In the genomic region with DNA sequence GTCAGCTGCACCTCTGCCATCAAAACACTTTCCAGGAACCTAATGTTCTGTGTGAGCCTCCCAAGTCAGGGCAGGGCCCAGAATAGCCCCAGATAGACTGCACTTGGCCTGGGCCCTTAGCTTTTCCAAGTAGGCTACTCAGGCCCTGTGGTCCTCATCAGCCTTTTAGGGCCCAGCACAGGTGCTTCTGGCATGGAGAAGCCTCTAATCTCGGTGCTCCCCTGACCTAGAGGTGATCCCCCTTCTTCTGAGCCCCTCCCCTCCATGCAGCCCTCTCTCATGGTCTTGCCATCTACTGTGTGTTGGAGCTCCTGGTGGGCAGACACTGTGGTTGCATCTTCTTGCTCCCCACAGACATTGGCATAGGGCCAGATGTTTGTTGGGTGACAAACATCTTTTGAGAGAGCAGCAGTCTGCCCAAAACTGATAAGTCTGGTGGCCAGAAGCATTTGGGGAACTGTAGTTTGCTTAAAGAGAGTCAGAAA, we compare ENCODE assay signal across 18 cellular contexts. TPM values are rescaled to one million over a fixed set of nuclear protein-coding genes. Genes with fewer than 3 reads are reported as not detected.
DNase-seq lines count a peak whose midpoint lies in the region; ATAC-seq and TF ChIP-seq lines count a peak whose summit lies in the region.
"Had no signal": no experiment of that assay in that cellular context is flagged by ENCODE, and none has a peak within 500 bp of the region (broad histone marks: within the 10 kb centered on the region; RNA-seq: fewer than 3 reads in every experiment).

No MANE protein-coding gene starts in this region.

- no peaks in the 10 kb centered on the region for H3K79me2 ChIP-seq in MM.1S (ENCODE audit: low read length)

- no peak for ATAC-seq in GM21825 (IDR thresholded peaks at IDR 0.05; ENCODE audit: unreplicated experiment)
- ATAC-seq: effector memory CD8-positive, alpha-beta T cell; left lobe of liver had no signal

- peaks cover 11% of the 10 kb centered on the region for H3K4me1 ChIP-seq in A673 (ENCODE audit: insufficient read depth, low read length, poor library complexity, severe bottlenecking)
- no peaks in the 10 kb centered on the region for H3K4me1 ChIP-seq in MM.1S (ENCODE audit: low read length)

- no TSS peak for BruUV-seq in A673 (replicated peaks; lab: Mats Ljungman, UMichigan)

- H4K20me1 ChIP-seq in MM.1S (ENCODE audit: insufficient read depth, low read length): no peaks in the 10 kb centered on the region
- H4K20me1 ChIP-seq: BLaER1 had no signal

- peak; percentile 34 for DNase-seq in A673 (ENCODE audit: low spot score)
- peak; percentile 74 for DNase-seq in COR-L47 (lab: John Stamatoyannopoulos, UW)
- DNase-seq in RPMI7951 (ENCODE audit: low read depth): peak; percentile 7
- peak; percentile 12 for DNase-seq in fibroblast of mammary gland (ENCODE audit: low read depth)
- DNase-seq in MM.1S: no peak
- DNase-seq in H4 (ENCODE audit: low spot score): no peak
- DNase-seq: amniotic stem cell; effector memory CD8-positive, alpha-beta T cell; HFFc6; NCI-H1436 treated with DMSO at 0.1 percent for 48 hours; ovary; PC-9; stimulated activated CD4-positive, alpha-beta T cell treated with anti-CD3 and anti-CD28 coated beads, Interleukin-4, amount 100 ng/mL, for 4 hours had no signal

- no peak overlapping the region for H3K4me3 ChIP-seq in A673 (ENCODE audit: low read depth, low read length, poor library complexity, severe bottlenecking)
- no peak overlapping the region for H3K4me3 ChIP-seq in fibroblast of mammary gland (ENCODE audit: control insufficient read depth, low read depth, low read length)
- H3K4me3 ChIP-seq in MM.1S (ENCODE audit: low read length): no peak overlapping the region
- H3K4me3 ChIP-seq: BLaER1, ovary, PC-9 had no signal

- H3K27ac ChIP-seq in A673 (ENCODE audit: low read depth, low read length, poor library complexity, severe bottlenecking) (no peak overlapping the region), MM.1S (ENCODE audit: low read length) (no peak overlapping the region)
- H3K27ac ChIP-seq: BLaER1, ovary, PC-9, VCaP had no signal

- POLR2A ChIA-PET in A673 (lab: Charles Lee; ENCODE audit: low non-redundant PET): no interaction called here

- H3K9ac ChIP-seq in MM.1S (ENCODE audit: low read length): no peak overlapping the region
- H3K9ac ChIP-seq: BLaER1 had no signal

- H3K9me3 ChIP-seq in A673 (ENCODE audit: low read depth, low read length, poor library complexity, severe bottlenecking): no peaks in the 10 kb centered on the region
- no peaks in the 10 kb centered on the region for H3K9me3 ChIP-seq in MM.1S (replicated peaks; ENCODE audit: insufficient read depth, low read length)
- H3K9me3 ChIP-seq: ovary had no signal

- TF ChIP-seq CTCF in A673 (conservative IDR thresholded peaks at IDR 0.05; ENCODE audit: low read depth, low read length) (no peak), fibroblast of mammary gland (conservative IDR thresholded peaks at IDR 0.05; ENCODE audit: control insufficient read depth, insufficient read depth, low read depth, low read length) (no peak), MM.1S (IDR thresholded peaks at IDR 0.05; ENCODE audit: low read length) (no peak)

- CTCF ChIA-PET in A673 (lab: Charles Lee): no interaction called here

- no peaks in the 10 kb centered on the region for H3F3A ChIP-seq in MM.1S (ENCODE audit: insufficient read depth, low read length)

- peaks cover 27% of the 10 kb centered on the region for H3K27me3 ChIP-seq in A673 (replicated peaks; ENCODE audit: insufficient read depth, low read depth, low read length, poor library complexity)
- H3K27me3 ChIP-seq in MM.1S (replicated peaks; ENCODE audit: insufficient read depth, low read length): no peaks in the 10 kb centered on the region; the same call in 1 of the 2 replicates
- H3K27me3 ChIP-seq: BLaER1, ovary had no signal

- no peak overlapping the region for H3K4me2 ChIP-seq in MM.1S (ENCODE audit: low read depth, low read length)
- H3K4me2 ChIP-seq: BLaER1, PC-9 had no signal

- H2AFZ ChIP-seq in MM.1S (ENCODE audit: low read length): no peak overlapping the region
- H2AFZ ChIP-seq: PC-9 had no signal

- no peaks in the 10 kb centered on the region for H3K36me3 ChIP-seq in A673 (ENCODE audit: insufficient read depth, low read length, poor library complexity, severe bottlenecking)
- H3K36me3 ChIP-seq in MM.1S (replicated peaks; ENCODE audit: insufficient read depth, low read length): no peaks in the 10 kb centered on the region
- H3K36me3 ChIP-seq: BLaER1, ovary had no signal

- intact Hi-C loops in A673 (cut with micrococcal nuclease; ENCODE audit: unreplicated experiment): no loop called here

- H3K9me2 ChIP-seq in MM.1S (replicated peaks; ENCODE audit: insufficient read depth, low read length): no peaks in the 10 kb centered on the region

RNA-seq across cellular contexts. Expression of a gene that starts 28.1 kb away (rescaled TPM):
- not detected in 2 replicates for total RNA-seq in A673 (2021)
- not detected in 2 replicates for total RNA-seq in RPMI7951 (2014; rRNA removed; shearing (Covaris generic))
- total RNA-seq in H4 (2014; rRNA removed; shearing (Covaris generic)): not detected in 2 replicates
- total RNA-seq: HFFc6, NCI-H460, PC-9 had no signal

Comparison
In these comparisons a context has a peak if more than half of its experiments do, and no peak if none do; other contexts are left out.
1. DNase-seq: peak in A673 (single experiment), COR-L47 (single experiment), RPMI7951 (single experiment) and fibroblast of mammary gland (single experiment); none in MM.1S (single experiment) and H4 (single experiment).